1 cellular context compared by ENCODE assay signal in the genomic region with DNA sequence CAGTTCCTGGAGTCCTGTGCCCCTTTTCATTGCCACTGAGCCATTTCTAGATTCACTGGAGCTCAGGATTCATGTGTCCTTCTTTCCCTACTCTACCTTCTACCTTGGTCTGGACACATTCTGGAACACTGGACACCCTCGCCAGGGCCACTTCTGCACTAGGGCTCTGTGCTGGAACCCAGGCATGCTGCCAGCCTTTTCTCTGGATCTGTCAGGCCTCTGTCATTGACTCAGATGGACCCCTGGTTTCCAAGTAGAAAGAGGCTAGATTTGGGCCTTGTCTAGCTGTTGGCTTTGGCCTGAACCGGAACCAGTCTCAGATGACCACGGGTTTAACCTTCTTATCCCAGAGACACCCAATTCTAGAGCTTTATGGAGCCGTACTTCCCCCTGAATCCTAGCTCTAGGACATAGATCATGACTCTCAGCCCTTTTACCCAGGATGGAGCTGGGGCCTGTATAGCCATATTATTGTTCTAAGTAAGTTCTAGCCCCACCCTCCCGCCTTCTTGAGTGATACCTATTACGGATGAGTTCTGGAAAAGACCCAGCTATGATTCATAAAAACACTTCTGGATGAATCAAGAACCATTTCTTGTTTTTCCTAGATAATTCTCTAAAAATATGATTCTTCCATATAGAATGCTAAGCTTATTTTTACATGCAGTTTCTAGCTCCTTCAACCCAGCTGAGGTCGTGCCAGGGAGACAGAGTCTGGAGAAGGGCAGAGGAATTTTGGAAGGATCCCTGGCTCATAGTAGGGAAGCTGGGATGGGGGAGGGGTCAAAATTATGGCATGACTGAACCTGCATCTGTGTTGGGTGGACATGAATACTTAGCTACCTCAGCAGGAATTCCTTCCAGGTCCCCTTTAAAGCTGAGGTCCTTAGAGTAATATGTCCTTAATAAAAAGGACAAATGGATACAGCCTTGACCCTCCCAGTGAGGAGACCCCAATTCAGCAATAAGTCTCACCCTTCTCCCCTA.
TF ChIP-seq lines count a peak whose summit lies in the region.

No MANE protein-coding gene starts in this region.

TF ChIP-seq in HepG2, 621 proteins besides CTCF, POLR2A, EP300 and RAD21:
- TF ChIP-seq ZFP62 (CRISPR knock-in tag; IDR thresholded peaks at IDR 0.05), result no peak
- TF ChIP-seq ZNF776 (CRISPR knock-in tag; IDR thresholded peaks at IDR 0.05), result no peak
- no peak for TF ChIP-seq CENPBD1 (CRISPR knock-in tag; IDR thresholded peaks at IDR 0.05; ENCODE audit: borderline replicate concordance, low read depth)
- TF ChIP-seq MTF1 (CRISPR knock-in tag; IDR thresholded peaks at IDR 0.05), result no peak
- no peak for TF ChIP-seq CHCHD3 (CRISPR knock-in tag; IDR thresholded peaks at IDR 0.05)
- TF ChIP-seq, protein P1, sequence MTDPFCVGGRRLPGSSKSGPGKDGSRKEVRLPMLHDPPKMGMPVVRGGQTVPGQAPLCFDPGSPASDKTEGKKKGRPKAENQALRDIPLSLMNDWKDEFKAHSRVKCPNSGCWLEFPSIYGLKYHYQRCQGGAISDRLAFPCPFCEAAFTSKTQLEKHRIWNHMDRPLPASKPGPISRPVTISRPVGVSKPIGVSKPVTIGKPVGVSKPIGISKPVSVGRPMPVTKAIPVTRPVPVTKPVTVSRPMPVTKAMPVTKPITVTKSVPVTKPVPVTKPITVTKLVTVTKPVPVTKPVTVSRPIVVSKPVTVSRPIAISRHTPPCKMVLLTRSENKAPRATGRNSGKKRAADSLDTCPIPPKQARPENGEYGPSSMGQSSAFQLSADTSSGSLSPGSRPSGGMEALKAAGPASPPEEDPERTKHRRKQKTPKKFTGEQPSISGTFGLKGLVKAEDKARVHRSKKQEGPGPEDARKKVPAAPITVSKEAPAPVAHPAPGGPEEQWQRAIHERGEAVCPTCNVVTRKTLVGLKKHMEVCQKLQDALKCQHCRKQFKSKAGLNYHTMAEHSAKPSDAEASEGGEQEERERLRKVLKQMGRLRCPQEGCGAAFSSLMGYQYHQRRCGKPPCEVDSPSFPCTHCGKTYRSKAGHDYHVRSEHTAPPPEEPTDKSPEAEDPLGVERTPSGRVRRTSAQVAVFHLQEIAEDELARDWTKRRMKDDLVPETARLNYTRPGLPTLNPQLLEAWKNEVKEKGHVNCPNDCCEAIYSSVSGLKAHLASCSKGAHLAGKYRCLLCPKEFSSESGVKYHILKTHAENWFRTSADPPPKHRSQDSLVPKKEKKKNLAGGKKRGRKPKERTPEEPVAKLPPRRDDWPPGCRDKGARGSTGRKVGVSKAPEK (CRISPR knock-in tag; IDR thresholded peaks at IDR 0.05; ENCODE audit: borderline replicate concordance), result no peak
- TF ChIP-seq FOXP4 (CRISPR knock-in tag; IDR thresholded peaks at IDR 0.05), result no peak
- TF ChIP-seq ZNF709 (CRISPR knock-in tag; IDR thresholded peaks at IDR 0.05), result no peak
- TF ChIP-seq, protein P2, sequence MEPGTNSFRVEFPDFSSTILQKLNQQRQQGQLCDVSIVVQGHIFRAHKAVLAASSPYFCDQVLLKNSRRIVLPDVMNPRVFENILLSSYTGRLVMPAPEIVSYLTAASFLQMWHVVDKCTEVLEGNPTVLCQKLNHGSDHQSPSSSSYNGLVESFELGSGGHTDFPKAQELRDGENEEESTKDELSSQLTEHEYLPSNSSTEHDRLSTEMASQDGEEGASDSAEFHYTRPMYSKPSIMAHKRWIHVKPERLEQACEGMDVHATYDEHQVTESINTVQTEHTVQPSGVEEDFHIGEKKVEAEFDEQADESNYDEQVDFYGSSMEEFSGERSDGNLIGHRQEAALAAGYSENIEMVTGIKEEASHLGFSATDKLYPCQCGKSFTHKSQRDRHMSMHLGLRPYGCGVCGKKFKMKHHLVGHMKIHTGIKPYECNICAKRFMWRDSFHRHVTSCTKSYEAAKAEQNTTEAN (CRISPR knock-in tag; conservative IDR thresholded peaks at IDR 0.05), result no peak
- TF ChIP-seq ZNF337 (CRISPR knock-in tag; IDR thresholded peaks at IDR 0.05; ENCODE audit: borderline replicate concordance, low read depth), result no peak
- TF ChIP-seq SMARCC2 (IDR thresholded peaks at IDR 0.05), result no peak
- no peak for TF ChIP-seq PHB2 (IDR thresholded peaks at IDR 0.05; ENCODE audit: partially characterized antibody)
- TF ChIP-seq ZNF589 (CRISPR knock-in tag; conservative IDR thresholded peaks at IDR 0.05), result no peak
- TF ChIP-seq NFRKB (IDR thresholded peaks at IDR 0.05), result no peak
